ENCODE assay signal across 8 cellular contexts in the genomic region with DNA sequence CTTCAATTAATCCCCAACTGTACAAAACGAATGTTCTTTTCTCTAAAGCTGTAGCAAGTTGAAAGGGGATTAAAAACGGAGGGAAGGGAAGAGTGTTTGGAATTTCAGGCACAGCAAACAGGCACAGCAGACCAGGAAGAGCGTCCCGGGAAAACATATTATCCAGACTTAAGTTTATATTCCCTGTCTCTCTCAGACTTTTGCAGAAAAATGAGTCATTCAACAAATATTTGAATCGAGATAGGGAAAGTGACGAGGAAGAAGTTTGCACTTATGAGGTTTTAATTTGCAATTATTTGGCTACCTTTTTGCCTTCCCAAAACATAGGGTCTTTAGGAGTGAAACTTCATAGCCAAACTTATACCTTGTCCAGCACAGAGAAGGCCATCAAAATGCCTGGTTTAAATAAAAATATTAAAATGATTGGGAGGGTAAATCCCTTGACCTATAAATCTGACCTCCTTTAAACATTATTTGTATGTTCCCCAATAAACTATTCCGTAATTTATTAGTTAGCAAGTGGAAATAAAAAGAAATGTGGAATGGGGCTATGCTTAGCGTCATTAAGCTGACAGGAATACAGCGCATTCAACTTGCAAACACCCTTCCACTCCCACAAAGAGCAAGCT. TPM values are rescaled to one million over a fixed set of nuclear protein-coding genes. Genes with fewer than 3 reads are reported as not detected.
DNase-seq lines count a peak whose midpoint lies in the region; ATAC-seq and TF ChIP-seq lines count a peak whose summit lies in the region.

No MANE protein-coding gene starts in this region.

- peaks cover 18% of the 10 kb centered on the region for H3K4me1 Mint-ChIP-seq in central memory CD8-positive, alpha-beta T cell
- peaks cover 22% of the 10 kb centered on the region for H3K4me1 Mint-ChIP-seq in mesothelial cell of epicardium

- peak overlapping the region; percentile 74 for H3K27ac ChIP-seq in BLaER1

- peak overlapping the region; percentile 83; the same call in 1 of the 2 replicates for H3K9ac ChIP-seq in BLaER1

- H3K4me3 Mint-ChIP-seq in central memory CD8-positive, alpha-beta T cell = peak overlapping the region; percentile 92
- H3K4me3 Mint-ChIP-seq in mesothelial cell of epicardium = peak overlapping the region; percentile 78

- H3K4me1 ChIP-seq in BLaER1 = peaks cover 17% of the 10 kb centered on the region

- H3K4me2 ChIP-seq in BLaER1 = peak overlapping the region; percentile 91

- H3K9me3 ChIP-seq in BLaER1 = peaks cover 27% of the 10 kb centered on the region

- peaks cover 11% of the 10 kb centered on the region for H3K36me3 Mint-ChIP-seq in central memory CD8-positive, alpha-beta T cell (ENCODE audit: insufficient read depth)
- H3K36me3 Mint-ChIP-seq in mesothelial cell of epicardium = no peaks in the 10 kb centered on the region

- no peaks in the 10 kb centered on the region for H3K27me3 ChIP-seq in BLaER1

- H3K4me3 ChIP-seq in BLaER1 = peak overlapping the region; percentile 66; the same call in 1 of the 2 replicates

- H3K36me3 ChIP-seq in BLaER1 = 0 out of 2 replicates have a peak, but pooled peaks cover 6% of the 10 kb centered on the region

- H3K9me3 Mint-ChIP-seq in central memory CD8-positive, alpha-beta T cell = no peaks in the 10 kb centered on the region
- H3K9me3 Mint-ChIP-seq in mesothelial cell of epicardium = peaks cover 7% of the 10 kb centered on the region

- ATAC-seq in GM21529 (IDR thresholded peaks at IDR 0.05; ENCODE audit: unreplicated experiment) (peak; percentile 79), HG02981 (IDR thresholded peaks at IDR 0.05; ENCODE audit: unreplicated experiment) (no peak)
- ATAC-seq in central memory CD8-positive, alpha-beta T cell (replicated peaks; ENCODE audit: extremely low read depth, poor library complexity, severe bottlenecking) = peak; percentile 79

- H3K27me3 Mint-ChIP-seq in central memory CD8-positive, alpha-beta T cell = no peaks in the 10 kb centered on the region
- H3K27me3 Mint-ChIP-seq in mesothelial cell of epicardium (ENCODE audit: low read depth) = no peaks in the 10 kb centered on the region

- H3K27ac Mint-ChIP-seq in central memory CD8-positive, alpha-beta T cell (ENCODE audit: low read depth) = peak overlapping the region; percentile 99
- peak overlapping the region; percentile 97 for H3K27ac Mint-ChIP-seq in mesothelial cell of epicardium

- DNase-seq in LoVo (ENCODE audit: low spot score) = peak; percentile 64
- DNase-seq in central memory CD8-positive, alpha-beta T cell (ENCODE audit: low spot score in 2 of 2) = no peak
- DNase-seq in mesothelial cell of epicardium (ENCODE audit: low spot score in 2 of 2, unreplicated experiment in 2 of 2) = no peak
- no peak for DNase-seq in ecto neural progenitor cell (ENCODE audit: low spot score)
- no peak for DNase-seq in MV-4-11 (lab: John Stamatoyannopoulos, UW)

- H4K20me1 ChIP-seq in BLaER1 = no peaks in the 10 kb centered on the region

- no peak for TF ChIP-seq CTCF in mesothelial cell of epicardium (IDR thresholded peaks at IDR 0.05; ENCODE audit: unreplicated experiment)

RNA-seq across cellular contexts. Expression of a gene that starts 16.0 kb away (rescaled TPM):
- total RNA-seq in mesothelial cell of epicardium = 7.0 to 8.3 TPM (median 8.3 TPM) in 3 replicates
